ENCODE assay signal across 8 cellular contexts in genomic region chr1:47424336-47424982, GRCh38. TPM values are rescaled to one million over a fixed set of nuclear protein-coding genes. Genes with fewer than 3 reads are reported as not detected.
DNase-seq lines count a peak whose midpoint lies in the region; FAIRE-seq and TF ChIP-seq lines count a peak whose summit lies in the region.

No MANE protein-coding gene starts in this region.

- peak; percentile 79 for TF ChIP-seq CTCF in AG10803 (conservative IDR thresholded peaks at IDR 0.05; ENCODE audit: low read length)
- peak; percentile 56 for TF ChIP-seq CTCF in GM20000 (IDR thresholded peaks at IDR 0.05; ENCODE audit: extremely low read depth, missing control alignments)
- TF ChIP-seq CTCF in chondrocyte (IDR thresholded peaks at IDR 0.05), result peak; percentile 91
- TF ChIP-seq CTCF in nephron (IDR thresholded peaks at IDR 0.05; ENCODE audit: unreplicated experiment in 3 of 3), result peak; percentile 72 to 88 (median 78)

- no peak for FAIRE-seq in GM12892 (lab: Jason Lieb, UNC)
- FAIRE-seq in frontal cortex (lab: Jason Lieb, UNC), result no peak

- H3K27me3 Mint-ChIP-seq in chondrocyte (ENCODE audit: low read depth) (peaks cover 2% of the 10 kb centered on the region), nephron (ENCODE audit: low read depth) (peaks cover 62% of the 10 kb centered on the region)

- H3K4me3 Mint-ChIP-seq in chondrocyte (ENCODE audit: unreplicated experiment) (no peak overlapping the region), nephron (no peak overlapping the region)

- H3K4me1 Mint-ChIP-seq in chondrocyte (ENCODE audit: low read depth) (peaks cover 4% of the 10 kb centered on the region), nephron (no peaks in the 10 kb centered on the region)

- no peak overlapping the region for H3K4me3 ChIP-seq in AG10803 (ENCODE audit: low read length)

- H3K9me3 Mint-ChIP-seq in chondrocyte (ENCODE audit: low read depth) (no peaks in the 10 kb centered on the region), nephron (no peaks in the 10 kb centered on the region)

- TF ChIP-seq POLR2A in GM12892 (IDR thresholded peaks at IDR 0.05; ENCODE audit: low read depth, low read length), result no peak

- H3K36me3 Mint-ChIP-seq in chondrocyte (ENCODE audit: low read depth), result no peaks in the 10 kb centered on the region
- H3K36me3 Mint-ChIP-seq in nephron (ENCODE audit: low read depth), result no peaks in the 10 kb centered on the region

- DNase-seq in AG10803 (ENCODE audit: low read depth) (peak; percentile 61), GM20000 (ENCODE audit: low spot score) (no peak), NCI-H460 (ENCODE audit: extremely low read depth, low read depth) (peak; percentile 32), chondrocyte (ENCODE audit: low spot score) (no peak), KG1 (lab: John Stamatoyannopoulos, UW) (no peak), GM12892 (ENCODE audit: insufficient read length) (no peak), frontal cortex (ENCODE audit: low spot score in 2 of 2) (no peak)

- H3K27ac Mint-ChIP-seq in chondrocyte (ENCODE audit: unreplicated experiment) (no peak overlapping the region), nephron (no peak overlapping the region)

RNA-seq across cellular contexts. Expression of gene FOXE3, which starts 8.4 kb away (rescaled TPM):
- total RNA-seq in NCI-H460 (2014; rRNA removed; shearing (Covaris generic)), result not detected in 2 replicates
- polyA plus RNA-seq in NCI-H460 (2014; cell fraction: nucleus; rRNA removed), result not detected in 2 replicates
- total RNA-seq in chondrocyte (not detected in 3 replicates), frontal cortex (not detected)
- not detected for polyA plus RNA-seq in GM12892 (2012; ENCODE audit: missing spikeins)

RNA-seq across cellular contexts. Expression of gene FOXD2, which starts 13.4 kb away (rescaled TPM):
- total RNA-seq in NCI-H460 (2014; rRNA removed; shearing (Covaris generic)), result 0.46 and 0.54 TPM in 2 replicates
- polyA plus RNA-seq in NCI-H460 (2014; cell fraction: nucleus; rRNA removed), result 0.78 and 0.88 TPM in 2 replicates
- total RNA-seq in chondrocyte (0.90 to 1.0 TPM (median 1.0 TPM) in 3 replicates), frontal cortex (under 0.01 TPM)
- 0.13 TPM for polyA plus RNA-seq in GM12892 (2012; ENCODE audit: missing spikeins)

Comparison
In these comparisons a context has a peak if more than half of its experiments do, and no peak if none do; other contexts are left out.
1. DNase-seq: peak in AG10803 (single experiment) and NCI-H460 (single experiment); none in GM20000 (single experiment), chondrocyte (single experiment), KG1 (single experiment), GM12892 (single experiment) and frontal cortex (0 of 2).
2. Peak in every context shown above with its lines, with median percentiles within 50 percentile points of each other: CTCF ChIP-seq.